Comparison of ENCODE assay signal across 18 cellular contexts in genomic region chr20:61340157-61340556, GRCh38.
"Had no signal": no experiment of that assay in that cellular context is flagged by ENCODE, and none has a peak within 500 bp of the region (broad histone marks: within the 10 kb centered on the region; RNA-seq: fewer than 3 reads in every experiment).

No MANE protein-coding gene starts in this region.

- H3K9me3 ChIP-seq: right atrium auricular region, stomach, thoracic aorta had no signal

- H3K27me3 ChIP-seq: hepatocyte, right atrium auricular region had no signal

- H2AFZ ChIP-seq: hepatocyte had no signal

- H3K4me3 Mint-ChIP-seq: naive thymus-derived CD4-positive, alpha-beta T cell; nephron progenitor cell had no signal

- H3K36me3 Mint-ChIP-seq: naive thymus-derived CD4-positive, alpha-beta T cell had no signal

- ATAC-seq: left colon; naive thymus-derived CD4-positive, alpha-beta T cell had no signal

- H3K27ac Mint-ChIP-seq: naive thymus-derived CD4-positive, alpha-beta T cell; nephron progenitor cell had no signal

- H3K27ac ChIP-seq: dorsolateral prefrontal cortex, hepatocyte, right atrium auricular region, stomach, thoracic aorta had no signal

- H3K4me1 ChIP-seq: right atrium auricular region, stomach had no signal

- DNase-seq: cortex of kidney; dorsolateral prefrontal cortex; effector CD8-positive, alpha-beta T cell; foreskin melanocyte; head of caudate nucleus; left colon; naive thymus-derived CD4-positive, alpha-beta T cell; nephron progenitor cell; posterior cingulate gyrus; stimulated activated CD4-positive, alpha-beta T cell treated with anti-CD3 and anti-CD28 coated beads, Interleukin-2, amount 100 ng/mL, for 24 hours; stimulated activated CD4-positive, alpha-beta T cell treated with anti-CD3 and anti-CD28 coated beads, Interleukin-4, amount 100 ng/mL, for 4 hours; stimulated activated naive CD4-positive, alpha-beta T cell; stomach; substantia nigra; trophoblast cell had no signal

- H3K4me2 ChIP-seq: hepatocyte had no signal

- H3K79me2 ChIP-seq: hepatocyte had no signal

- H3K4me1 Mint-ChIP-seq: naive thymus-derived CD4-positive, alpha-beta T cell; nephron progenitor cell had no signal

- H3K36me3 ChIP-seq: right atrium auricular region, stomach, thoracic aorta had no signal

- H3K4me3 ChIP-seq: dorsolateral prefrontal cortex, hepatocyte, right atrium auricular region, stomach, thoracic aorta had no signal
